9 cellular contexts compared by ENCODE assay signal in genomic region chr5:181160144-181160754, GRCh38. TPM values are rescaled to one million over a fixed set of nuclear protein-coding genes. Genes with fewer than 3 reads are reported as not detected.
DNase-seq lines count a peak whose midpoint lies in the region; ATAC-seq, FAIRE-seq and TF ChIP-seq lines count a peak whose summit lies in the region.
"Had no signal": no experiment of that assay in that cellular context is flagged by ENCODE, and none has a peak within 500 bp of the region (broad histone marks: within the 10 kb centered on the region; RNA-seq: fewer than 3 reads in every experiment).

No MANE protein-coding gene starts in this region.

- no peaks in the 10 kb centered on the region for H3K27me3 ChIP-seq in OCI-LY3 (ENCODE audit: low read depth, low read length)
- H3K27me3 ChIP-seq in pancreas, result peaks cover 0 to 4% (median 0%) of the 10 kb centered on the region in 4 donors

- H3K4me3 ChIP-seq in OCI-LY3 (ENCODE audit: low read length) (peak overlapping the region; percentile 88), fibroblast of pulmonary artery (replicated peaks; ENCODE audit: low read depth, low read length) (peak overlapping the region; percentile 45), pancreas (no peak overlapping the region)

- ATAC-seq in pancreas (peak in 3 of 4 donors; percentile 16 to 35 (median 29)), GM18517 (IDR thresholded peaks at IDR 0.05; ENCODE audit: unreplicated experiment) (no peak)

- H3K36me3 ChIP-seq in OCI-LY3 (replicated peaks; ENCODE audit: low read depth, low read length) (no peaks in the 10 kb centered on the region), pancreas (no peaks in the 10 kb centered on the region)

- no peaks in the 10 kb centered on the region for H3K79me2 ChIP-seq in OCI-LY3 (ENCODE audit: low read length)

- no peaks in the 10 kb centered on the region for H3K9me3 Mint-ChIP-seq in type B pancreatic cell

- peak overlapping the region; percentile 81 for H3K9ac ChIP-seq in OCI-LY3 (ENCODE audit: low read length)

- no peak overlapping the region for H3K27ac Mint-ChIP-seq in type B pancreatic cell

- peaks cover 12% of the 10 kb centered on the region for H3K4me1 Mint-ChIP-seq in type B pancreatic cell (ENCODE audit: unreplicated experiment)

- no peaks in the 10 kb centered on the region for H3K9me3 ChIP-seq in OCI-LY3 (ENCODE audit: insufficient read depth, low read length)
- no peaks in the 10 kb centered on the region for H3K9me3 ChIP-seq in pancreas

- H2AFZ ChIP-seq in OCI-LY3 (ENCODE audit: low read depth, low read length), result peak overlapping the region; percentile 72

- WGBS in pancreas, 2 donors, result 58 to 59% methylated on average over 18 to 21 of the region's 21 CpGs

- DNase-seq in ELF-1 (ENCODE audit: low read depth, low spot score) (peak; percentile 87), HCEC 1CT (peak; percentile 39), fibroblast of pulmonary artery (ENCODE audit: low read depth) (peak; percentile 33), pancreas (no peak), type B pancreatic cell (ENCODE audit: extremely low spot score, unreplicated experiment) (no peak)
- DNase-seq in activated T-cell treated with anti-CD3 and anti-CD28 coated beads, Interleukin-2, amount 50 U/mL, for 48 hours, result peak; percentile 81 to 85

- peaks cover 42% of the 10 kb centered on the region for H3K4me1 ChIP-seq in OCI-LY3 (ENCODE audit: low read length)
- no peaks in the 10 kb centered on the region for H3K4me1 ChIP-seq in pancreas

- peak overlapping the region; percentile 45 for H3K4me3 Mint-ChIP-seq in type B pancreatic cell

- peak overlapping the region; percentile 100 for H3K4me2 ChIP-seq in OCI-LY3 (ENCODE audit: low read length)

- intact Hi-C loops in pancreas (cut with DNase I), result no loop called here

- H3K27me3 Mint-ChIP-seq in type B pancreatic cell, result peaks cover 69% of the 10 kb centered on the region

- FAIRE-seq in pancreas (lab: Jason Lieb, UNC), result no peak
- FAIRE-seq: colon had no signal

- H4K20me1 ChIP-seq in OCI-LY3 (ENCODE audit: insufficient read depth, low read length), result no peaks in the 10 kb centered on the region

- H3K36me3 Mint-ChIP-seq in type B pancreatic cell, result peaks cover under 1% of the 10 kb centered on the region

- TF ChIP-seq CTCF in OCI-LY3 (IDR thresholded peaks at IDR 0.05; ENCODE audit: low read depth, low read length) (no peak), fibroblast of pulmonary artery (IDR thresholded peaks at IDR 0.05; ENCODE audit: low read length, missing control alignments) (no peak), pancreas (IDR thresholded peaks at IDR 0.05) (no peak), type B pancreatic cell (conservative IDR thresholded peaks at IDR 0.05) (no peak)

- H3K27ac ChIP-seq in OCI-LY3 (ENCODE audit: low read length), result peak overlapping the region; percentile 85
- no peak overlapping the region for H3K27ac ChIP-seq in pancreas

RNA-seq across cellular contexts. Expression of gene OR2V2, which starts 12.9 kb away (rescaled TPM):
- total RNA-seq in pancreas (not detected), type B pancreatic cell (ENCODE audit: low replicate concordance) (not detected in 2 replicates)
- polyA plus RNA-seq in pancreas, result not detected

RNA-seq across cellular contexts. Expression of gene OR2V1, which starts 29.3 kb away (rescaled TPM):
- not detected for total RNA-seq in pancreas
- not detected for polyA plus RNA-seq in pancreas
- total RNA-seq in type B pancreatic cell (ENCODE audit: low replicate concordance), result not detected in 2 replicates

RNA-seq across cellular contexts. Expression of gene TRIM7, which starts 44.7 kb away (rescaled TPM):
- total RNA-seq in pancreas (10 to 100 TPM in 1 of 6 donors, 1 to 10 TPM in 5; 1.9 to 11.1 (median 3.9) TPM), type B pancreatic cell (ENCODE audit: low replicate concordance) (0.58 and 0.76 TPM in 2 replicates)
- polyA plus RNA-seq in pancreas, result 1 to 10 TPM; 2.4 to 3.0 TPM

Comparison
In these comparisons a context has a peak if more than half of its experiments do, and no peak if none do; other contexts are left out.
1. DNase-seq: peak in ELF-1 (single experiment), HCEC 1CT (single experiment), activated T-cell treated with anti-CD3 and anti-CD28 coated beads, Interleukin-2, amount 50 U/mL, for 48 hours (2 of 2) and fibroblast of pulmonary artery (single experiment); none in pancreas (0 of 6) and type B pancreatic cell (single experiment).
2. H3K4me3 ChIP-seq: peak in OCI-LY3 (single experiment) and fibroblast of pulmonary artery (single experiment); none in pancreas (0 of 4).